In the genomic region with DNA sequence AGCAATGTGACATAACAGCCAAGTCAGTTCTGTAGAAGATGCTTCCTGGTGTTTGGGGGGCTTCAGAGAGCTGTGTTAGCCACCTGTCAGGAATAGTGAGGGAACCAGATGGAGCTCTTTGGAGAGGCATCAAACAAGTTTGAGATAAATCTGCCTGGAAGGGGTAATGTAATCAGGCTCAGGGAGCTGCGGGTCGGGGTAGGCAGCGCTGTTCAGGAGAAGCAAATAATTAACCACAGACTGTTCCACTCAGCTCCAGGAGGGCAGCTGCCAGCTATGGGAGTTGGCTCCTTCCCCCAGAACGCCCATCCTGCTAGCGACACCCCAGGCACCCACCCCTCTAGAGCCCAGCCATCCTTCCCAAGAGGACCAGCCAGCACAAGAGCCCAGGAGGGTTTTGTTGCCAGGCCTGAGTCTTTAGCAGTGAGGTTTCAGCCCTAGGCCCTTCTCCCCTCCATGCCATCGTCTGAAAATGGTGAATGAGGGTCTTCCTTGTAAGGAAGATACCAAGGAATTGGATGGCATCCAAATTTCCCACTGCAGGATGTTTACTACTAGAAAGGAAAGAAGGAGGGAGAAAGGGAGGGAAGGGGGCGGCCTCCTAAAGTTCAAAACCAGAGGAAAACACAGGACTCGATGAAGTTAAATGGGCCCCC, we compare ENCODE assay signal across 12 cellular contexts. TPM values are rescaled to one million over a fixed set of nuclear protein-coding genes. Genes with fewer than 3 reads are reported as not detected.
A peak's percentile ranks its signal among the peaks of the same experiment; 100 is the strongest.
DNase-seq lines count a peak whose midpoint lies in the region; ATAC-seq and TF ChIP-seq lines count a peak whose summit lies in the region.
"Had no signal": no experiment of that assay in that cellular context is flagged by ENCODE, and none has a peak within 500 bp of the region (broad histone marks: within the 10 kb centered on the region; RNA-seq: fewer than 3 reads in every experiment).

No MANE protein-coding gene starts in this region.

- no peaks in the 10 kb centered on the region for H3K9me3 ChIP-seq in PC-3 (ENCODE audit: low read length)
- H3K9me3 ChIP-seq: esophagus muscularis mucosa, ovary had no signal

- DNase-seq in activated naive CD4-positive, alpha-beta T cell (lab: John Stamatoyannopoulos, UW): no peak
- DNase-seq in PC-3 (peak; percentile 4), kidney tubule cell (ENCODE audit: low spot score) (peak; percentile 60), midbrain (lab: John Stamatoyannopoulos, UW) (no peak), NCI-H2196 (lab: John Stamatoyannopoulos, UW; ENCODE audit: unreplicated experiment) (no peak), H7 (no peak)
- DNase-seq in activated CD4-positive, alpha-beta T cell treated with anti-CD3 and anti-CD28 coated beads for 48 hours: no peak
- DNase-seq: activated naive CD4-positive, alpha-beta T cell treated with anti-CD3 and anti-CD28 coated beads, Interleukin-2, amount 10 ng/mL, durations not matched to agents 7 days and 5 days; AML-193; ovary had no signal

- no peaks in the 10 kb centered on the region for H4K20me1 ChIP-seq in PC-3 (ENCODE audit: low read length)

- H3K4me1 Mint-ChIP-seq in activated naive CD4-positive, alpha-beta T cell treated with anti-CD3 and anti-CD28 coated beads, Interleukin-2, amount 50 U/mL, for 24 hours: peaks cover 38% of the 10 kb centered on the region

- H3K36me3 Mint-ChIP-seq in activated naive CD4-positive, alpha-beta T cell treated with anti-CD3 and anti-CD28 coated beads, Interleukin-2, amount 50 U/mL, for 24 hours: no peaks in the 10 kb centered on the region
- H3K36me3 Mint-ChIP-seq: activated naive CD4-positive, alpha-beta T cell treated with anti-CD3 and anti-CD28 coated beads, Interleukin-2, amount 10 ng/mL, durations not matched to agents 7 days and 5 days had no signal

- no peak overlapping the region for H3K4me3 Mint-ChIP-seq in activated naive CD4-positive, alpha-beta T cell treated with anti-CD3 and anti-CD28 coated beads, Interleukin-2, amount 50 U/mL, for 24 hours
- H3K4me3 Mint-ChIP-seq: activated naive CD4-positive, alpha-beta T cell treated with anti-CD3 and anti-CD28 coated beads, Interleukin-2, amount 10 ng/mL, durations not matched to agents 7 days and 5 days had no signal

- H3K36me3 ChIP-seq in PC-3 (ENCODE audit: low read depth, low read length) (no peaks in the 10 kb centered on the region), H7 (replicated peaks; ENCODE audit: control insufficient read depth, insufficient read depth, low read length) (no peaks in the 10 kb centered on the region)
- H3K36me3 ChIP-seq: esophagus muscularis mucosa, ovary had no signal

- TF ChIP-seq CTCF in PC-3 (conservative IDR thresholded peaks at IDR 0.05; ENCODE audit: low read depth, low read length): no peak

- no peaks in the 10 kb centered on the region for H3K9me2 ChIP-seq in PC-3 (replicated peaks; ENCODE audit: low read length)

- peak overlapping the region; percentile 43 for H3K27ac Mint-ChIP-seq in activated naive CD4-positive, alpha-beta T cell treated with anti-CD3 and anti-CD28 coated beads, Interleukin-2, amount 50 U/mL, for 24 hours
- H3K27ac Mint-ChIP-seq: activated naive CD4-positive, alpha-beta T cell treated with anti-CD3 and anti-CD28 coated beads, Interleukin-2, amount 10 ng/mL, durations not matched to agents 7 days and 5 days had no signal

- no peaks in the 10 kb centered on the region for H3K9me3 Mint-ChIP-seq in activated naive CD4-positive, alpha-beta T cell treated with anti-CD3 and anti-CD28 coated beads, Interleukin-2, amount 50 U/mL, for 24 hours
- H3K9me3 Mint-ChIP-seq: activated naive CD4-positive, alpha-beta T cell treated with anti-CD3 and anti-CD28 coated beads, Interleukin-2, amount 10 ng/mL, durations not matched to agents 7 days and 5 days had no signal

- H3K4me3 ChIP-seq in PC-3 (ENCODE audit: low read length) (no peak overlapping the region), H7 (ENCODE audit: insufficient read depth, low read depth, low read length) (no peak overlapping the region)
- H3K4me3 ChIP-seq: esophagus muscularis mucosa, ovary had no signal

- ATAC-seq in PC-3: no peak

- no peaks in the 10 kb centered on the region for H3K27me3 ChIP-seq in PC-3 (ENCODE audit: low read length)
- no peaks in the 10 kb centered on the region for H3K27me3 ChIP-seq in H7 (ENCODE audit: control insufficient read depth, insufficient read depth, low read length)
- H3K27me3 ChIP-seq: ovary had no signal

- CTCF ChIA-PET in PC-3 (lab: Charles Lee): no interaction called here

- no peak overlapping the region for H3K9ac ChIP-seq in PC-3 (ENCODE audit: low read length)

- no peak overlapping the region for H3K4me2 ChIP-seq in PC-3 (ENCODE audit: low read length)

- no peak overlapping the region for H2AFZ ChIP-seq in PC-3 (ENCODE audit: low read length)

- no peak overlapping the region for H3K27ac ChIP-seq in PC-3 (ENCODE audit: low read length)
- H3K27ac ChIP-seq: esophagus muscularis mucosa, ovary had no signal

- no TSS peak for BruUV-seq in PC-3 (replicated peaks; lab: Mats Ljungman, UMichigan)

- H3F3A ChIP-seq in PC-3 (ENCODE audit: low read length, unreplicated experiment): no peaks in the 10 kb centered on the region

- H3K27me3 Mint-ChIP-seq in activated naive CD4-positive, alpha-beta T cell treated with anti-CD3 and anti-CD28 coated beads, Interleukin-2, amount 50 U/mL, for 24 hours: peaks cover 3% of the 10 kb centered on the region

- intact Hi-C loops in PC-3 (cut with micrococcal nuclease): no loop called here

- H3K79me2 ChIP-seq in PC-3 (ENCODE audit: low read length): no peaks in the 10 kb centered on the region

- peaks cover 20% of the 10 kb centered on the region for H3K4me1 ChIP-seq in PC-3 (ENCODE audit: insufficient read depth, low read length)
- H3K4me1 ChIP-seq: esophagus muscularis mucosa had no signal

- POLR2A ChIA-PET in PC-3 (lab: Charles Lee; ENCODE audit: unreplicated experiment): no interaction called here

RNA-seq across cellular contexts. Expression of a gene that starts 41.3 kb away (rescaled TPM):
- total RNA-seq in PC-3 (2014; rRNA removed): 22.7 and 45.2 TPM in 2 replicates
- total RNA-seq in H7 (2014; rRNA removed; shearing (Covaris generic)): 48.7 and 55.5 TPM in 2 replicates

Comparison
In these comparisons a context has a peak if more than half of its experiments do, and no peak if none do; other contexts are left out.
1. DNase-seq: peak in PC-3 (single experiment) and kidney tubule cell (single experiment); none in activated naive CD4-positive, alpha-beta T cell (0 of 4), midbrain (single experiment), NCI-H2196 (single experiment), H7 (single experiment) and activated CD4-positive, alpha-beta T cell treated with anti-CD3 and anti-CD28 coated beads for 48 hours (single experiment).